ENCODE assay signal across 30 cellular contexts in genomic region chr4:126614456-126614855, GRCh38.
"Had no signal": no experiment of that assay in that cellular context is flagged by ENCODE, and none has a peak within 500 bp of the region (broad histone marks: within the 10 kb centered on the region; RNA-seq: fewer than 3 reads in every experiment).

No MANE protein-coding gene starts in this region.

- H3K36me3 Mint-ChIP-seq: activated naive CD8-positive, alpha-beta T cell treated with anti-CD3 and anti-CD28 coated beads for 36 hours had no signal

- H3K4me3 ChIP-seq: SJSA1 had no signal

- H3K27me3 Mint-ChIP-seq: activated CD4-positive, alpha-beta T cell treated with anti-CD3 and anti-CD28 coated beads, Interleukin-2, amount 10 ng/mL, durations not matched to agents 24 days and 14 days; activated CD8-positive, alpha-beta T cell treated with anti-CD3 and anti-CD28 coated beads for 36 hours; activated naive CD8-positive, alpha-beta T cell treated with anti-CD3 and anti-CD28 coated beads for 36 hours; activated T-helper 17 cell treated with anti-CD3 and anti-CD28 coated beads, Interleukin-2, amount 50 U/mL, for 72 hours had no signal

- H3K27ac Mint-ChIP-seq: activated CD4-positive, alpha-beta T cell treated with anti-CD3 and anti-CD28 coated beads, Interleukin-2, amount 10 ng/mL, durations not matched to agents 24 days and 14 days; activated CD8-positive, alpha-beta T cell treated with anti-CD3 and anti-CD28 coated beads for 36 hours; activated naive CD8-positive, alpha-beta T cell treated with anti-CD3 and anti-CD28 coated beads for 36 hours; activated T-cell treated with anti-CD3 and anti-CD28 coated beads, Interleukin-2, amount 50 U/mL, for 72 hours; activated T-helper 17 cell treated with anti-CD3 and anti-CD28 coated beads, Interleukin-2, amount 50 U/mL, for 72 hours; T-helper 1 cell treated with Interleukin-12 subunit alpha and Interleukin-12 subunit beta and Interleukin-4 antibody, amounts not matched to agents 30 μg/mL and 1 μg/mL, for 36 hours; T-helper 2 cell treated with Interferon-gamma antibody and Interleukin-4, amounts not matched to agents 5 μg/mL and 100 μg/mL, for 36 hours had no signal

- H3K4me3 Mint-ChIP-seq: activated CD4-positive, alpha-beta T cell treated with anti-CD3 and anti-CD28 coated beads, Interleukin-2, amount 10 ng/mL, durations not matched to agents 24 days and 14 days; activated CD8-positive, alpha-beta T cell treated with anti-CD3 and anti-CD28 coated beads for 36 hours; activated naive CD8-positive, alpha-beta T cell treated with anti-CD3 and anti-CD28 coated beads for 36 hours; activated T-cell treated with anti-CD3 and anti-CD28 coated beads, Interleukin-2, amount 50 U/mL, for 72 hours; activated T-helper 17 cell treated with anti-CD3 and anti-CD28 coated beads, Interleukin-2, amount 50 U/mL, for 72 hours; T-helper 1 cell treated with Interleukin-12 subunit alpha and Interleukin-12 subunit beta and Interleukin-4 antibody, amounts not matched to agents 30 μg/mL and 1 μg/mL, for 36 hours; T-helper 2 cell treated with Interferon-gamma antibody and Interleukin-4, amounts not matched to agents 5 μg/mL and 100 μg/mL, for 36 hours had no signal

- H3K4me1 Mint-ChIP-seq: activated CD4-positive, alpha-beta T cell treated with anti-CD3 and anti-CD28 coated beads, Interleukin-2, amount 10 ng/mL, durations not matched to agents 24 days and 14 days; activated naive CD8-positive, alpha-beta T cell treated with anti-CD3 and anti-CD28 coated beads for 36 hours; activated T-helper 17 cell treated with anti-CD3 and anti-CD28 coated beads, Interleukin-2, amount 50 U/mL, for 72 hours had no signal

- H3K27me3 ChIP-seq: brain microvascular endothelial cell, SJSA1 had no signal

- H3K36me3 ChIP-seq: brain microvascular endothelial cell, SJSA1 had no signal

- DNase-seq: activated CD4-positive, alpha-beta T cell treated with anti-CD3 and anti-CD28 coated beads, Interleukin-2, amount 10 ng/mL, durations not matched to agents 24 days and 14 days; activated CD4-positive, alpha-beta T cell treated with anti-CD3 and anti-CD28 coated beads, Interleukin-2, amount 50 U/mL, for 4 hours; activated CD8-positive, alpha-beta T cell treated with anti-CD3 and anti-CD28 coated beads for 36 hours; activated effector memory CD4-positive, alpha-beta T cell treated with anti-CD3 and anti-CD28 coated beads, Interleukin-2, amount 50 U/mL, for 16 hours; activated naive CD4-positive, alpha-beta T cell; activated naive CD4-positive, alpha-beta T cell treated with anti-CD3 and anti-CD28 coated beads, Interleukin-2, amount 50 U/mL, for 16 hours; activated naive CD8-positive, alpha-beta T cell treated with anti-CD3 and anti-CD28 coated beads for 36 hours; activated T-cell treated with anti-CD3 and anti-CD28 coated beads, Interleukin-2, amount 50 U/mL, for 1 hour; activated T-cell treated with anti-CD3 and anti-CD28 coated beads, Interleukin-2, amount 50 U/mL, for 72 hours; amniotic stem cell; aorta; brain microvascular endothelial cell; central memory CD4-positive, alpha-beta T cell; NCI-H1105; NCI-H1417 treated with DMSO at 0.1 percent for 48 hours; NCI-H1694; NCI-H1930; NCI-H2081 treated with DMSO at 0.1 percent for 48 hours; NCI-H2171; NCI-H510A; NCI-H526; NCI-H82; RPMI8226; SHP77 treated with DMSO at 0.1 percent for 48 hours; SK-N-SH had no signal

- H3K27ac ChIP-seq: brain microvascular endothelial cell, SJSA1 had no signal

- H3K9ac ChIP-seq: SK-N-SH had no signal

- H3K9me3 ChIP-seq: SJSA1, SK-N-SH had no signal

- ATAC-seq: activated CD8-positive, alpha-beta T cell treated with anti-CD3 and anti-CD28 coated beads for 36 hours; activated T-cell treated with anti-CD3 and anti-CD28 coated beads, Interleukin-2, amount 50 U/mL, for 72 hours; activated T-helper 17 cell treated with anti-CD3 and anti-CD28 coated beads, Interleukin-2, amount 50 U/mL, for 72 hours; Panc1 had no signal

- H3K4me1 ChIP-seq: SJSA1 had no signal

- H3K9me2 ChIP-seq: SK-N-SH had no signal

- H3K4me2 ChIP-seq: SK-N-SH had no signal
